Comparison of ENCODE assay signal across 11 cellular contexts in the genomic region with DNA sequence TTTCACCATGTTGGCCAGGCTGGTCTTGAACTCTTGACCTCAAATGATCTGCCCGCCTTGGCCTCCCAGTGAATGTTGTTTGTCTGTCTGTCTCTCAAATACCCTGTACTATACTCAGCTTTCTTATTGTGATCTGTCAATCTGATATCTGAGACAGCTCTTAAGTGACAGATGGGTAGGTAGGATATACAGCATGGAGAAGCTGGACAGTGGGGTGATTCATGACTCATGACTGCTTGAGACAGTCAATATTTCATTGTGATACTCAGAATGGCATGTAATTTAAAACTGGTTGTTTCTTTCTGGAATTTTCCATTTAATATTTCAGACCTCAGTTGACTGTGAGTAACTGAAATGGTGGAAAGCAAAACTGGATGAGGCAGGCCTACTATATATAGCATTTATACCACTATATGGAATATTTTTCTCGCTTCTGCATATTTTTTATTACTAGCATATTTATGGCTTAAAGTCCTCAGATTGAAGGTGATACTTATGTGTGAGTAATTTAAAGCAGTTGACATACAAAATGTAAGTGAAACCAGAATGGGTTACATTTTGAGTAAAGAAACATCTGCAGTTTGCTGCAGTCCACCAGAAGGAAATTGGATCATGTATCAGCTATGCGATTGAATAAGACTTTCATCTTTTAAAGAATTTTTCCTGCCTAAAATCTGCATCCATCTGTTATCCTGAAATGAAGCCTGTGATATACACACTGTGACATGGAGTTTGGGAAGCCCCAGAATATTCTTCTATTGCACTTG. TPM values are rescaled to one million over a fixed set of nuclear protein-coding genes. Genes with fewer than 3 reads are reported as not detected.
DNase-seq lines count a peak whose midpoint lies in the region; ATAC-seq and TF ChIP-seq lines count a peak whose summit lies in the region.
"Had no signal": no experiment of that assay in that cellular context is flagged by ENCODE, and none has a peak within 500 bp of the region (broad histone marks: within the 10 kb centered on the region; RNA-seq: fewer than 3 reads in every experiment).

No MANE protein-coding gene starts in this region.

- DNase-seq in EH (ENCODE audit: low read depth) = peak; percentile 50
- peak; percentile 59 for DNase-seq in choroid plexus epithelial cell (ENCODE audit: low read depth)
- no peak for DNase-seq in mesenteric fat pad (ENCODE audit: low spot score)
- DNase-seq in stimulated activated effector memory CD8-positive, alpha-beta T cell treated with anti-CD3 and anti-CD28 coated beads, Interleukin-12 subunit alpha, Interleukin-12 subunit beta, amount 100 ng/mL, for 72 hours (ENCODE audit: low spot score in 2 of 2) = no peak
- DNase-seq in mesendoderm = no peak
- no peak for DNase-seq in activated naive CD4-positive, alpha-beta T cell treated with anti-CD3 and anti-CD28 coated beads, Interleukin-2, amount 50 U/mL, for 16 hours
- DNase-seq: CD8-positive, alpha-beta memory T cell; Peyer's patch had no signal

- no peaks in the 10 kb centered on the region for H3K36me3 Mint-ChIP-seq in stimulated activated effector memory CD8-positive, alpha-beta T cell treated with anti-CD3 and anti-CD28 coated beads, Interleukin-12 subunit alpha, Interleukin-12 subunit beta, amount 100 ng/mL, for 72 hours
- H3K36me3 Mint-ChIP-seq: CD8-positive, alpha-beta memory T cell had no signal

- no peak overlapping the region for H3K27ac Mint-ChIP-seq in stimulated activated effector memory CD8-positive, alpha-beta T cell treated with anti-CD3 and anti-CD28 coated beads, Interleukin-12 subunit alpha, Interleukin-12 subunit beta, amount 100 ng/mL, for 72 hours
- H3K27ac Mint-ChIP-seq: CD8-positive, alpha-beta memory T cell had no signal

- H3K4me3 ChIP-seq in choroid plexus epithelial cell (ENCODE audit: low read depth, low read length) = no peak overlapping the region
- H3K4me3 ChIP-seq in mesendoderm (ENCODE audit: low read length) = no peak overlapping the region
- H3K4me3 ChIP-seq: Peyer's patch had no signal

- no peak overlapping the region for H4K5ac ChIP-seq in mesendoderm (ENCODE audit: low read length)

- H3K4me2 ChIP-seq in mesendoderm (ENCODE audit: low read length) = no peak overlapping the region

- no peaks in the 10 kb centered on the region for H3K4me1 ChIP-seq in mesendoderm (ENCODE audit: control insufficient read depth, low read depth, low read length)

- H3K27ac ChIP-seq in mesendoderm (ENCODE audit: low read depth, low read length) = no peak overlapping the region
- H3K27ac ChIP-seq: epithelial cell of prostate, Peyer's patch had no signal

- H3K4ac ChIP-seq in mesendoderm (ENCODE audit: low read depth, low read length) = no peak overlapping the region

- peak; percentile 47 for ATAC-seq in GM21367 (IDR thresholded peaks at IDR 0.05; ENCODE audit: unreplicated experiment)
- ATAC-seq in HG03139 (IDR thresholded peaks at IDR 0.05; ENCODE audit: unreplicated experiment) = peak; percentile 47
- ATAC-seq in stimulated activated effector memory CD8-positive, alpha-beta T cell treated with anti-CD3 and anti-CD28 coated beads, Interleukin-12 subunit alpha, Interleukin-12 subunit beta, amount 100 ng/mL, for 72 hours = no peak

- H3K23ac ChIP-seq in mesendoderm (ENCODE audit: low read length) = no peak overlapping the region

- H3K79me2 ChIP-seq in mesendoderm (ENCODE audit: control insufficient read depth, insufficient read depth, low read length) = peaks cover 3% of the 10 kb centered on the region

- no CpG with 5 or more reads among the region's 3 CpGs for WGBS in mesendoderm (ENCODE audit: extremely low coverage, insufficient coverage, low lambda C conversion rate)

- no peak overlapping the region for H2BK120ac ChIP-seq in mesendoderm (ENCODE audit: low read depth, low read length)

- TF ChIP-seq CTCF in choroid plexus epithelial cell (conservative IDR thresholded peaks at IDR 0.05; ENCODE audit: low read depth, low read length) = no peak

- H2BK15ac ChIP-seq in mesendoderm (replicated peaks; ENCODE audit: low read depth) = no peak overlapping the region

- no peak overlapping the region for H3K56ac ChIP-seq in mesendoderm (ENCODE audit: low read length)

- H3K79me1 ChIP-seq in mesendoderm (ENCODE audit: low read length) = peaks cover 5% of the 10 kb centered on the region

- no peak overlapping the region for H2AK5ac ChIP-seq in mesendoderm (ENCODE audit: low read length)

- no peak overlapping the region for H2BK5ac ChIP-seq in mesendoderm (ENCODE audit: low read length)

- H3K9me3 Mint-ChIP-seq in stimulated activated effector memory CD8-positive, alpha-beta T cell treated with anti-CD3 and anti-CD28 coated beads, Interleukin-12 subunit alpha, Interleukin-12 subunit beta, amount 100 ng/mL, for 72 hours = peaks cover 3% of the 10 kb centered on the region

- H3K9ac ChIP-seq in mesendoderm (ENCODE audit: low read length) = no peak overlapping the region

- no peaks in the 10 kb centered on the region for H3K4me1 Mint-ChIP-seq in stimulated activated effector memory CD8-positive, alpha-beta T cell treated with anti-CD3 and anti-CD28 coated beads, Interleukin-12 subunit alpha, Interleukin-12 subunit beta, amount 100 ng/mL, for 72 hours
- H3K4me1 Mint-ChIP-seq: CD8-positive, alpha-beta memory T cell had no signal

- H4K8ac ChIP-seq in mesendoderm (ENCODE audit: low read depth, low read length) = no peak overlapping the region

- H3K18ac ChIP-seq in mesendoderm (ENCODE audit: low read length) = no peak overlapping the region

- no peaks in the 10 kb centered on the region for H3K36me3 ChIP-seq in mesendoderm (ENCODE audit: control insufficient read depth, insufficient read depth, low read length)
- H3K36me3 ChIP-seq: Peyer's patch had no signal

- H3K4me3 Mint-ChIP-seq in stimulated activated effector memory CD8-positive, alpha-beta T cell treated with anti-CD3 and anti-CD28 coated beads, Interleukin-12 subunit alpha, Interleukin-12 subunit beta, amount 100 ng/mL, for 72 hours = no peak overlapping the region
- H3K4me3 Mint-ChIP-seq: CD8-positive, alpha-beta memory T cell had no signal

- H3K27me3 ChIP-seq in mesendoderm (ENCODE audit: insufficient read depth, low read length, poor library complexity) = no peaks in the 10 kb centered on the region
- H3K27me3 ChIP-seq: Peyer's patch had no signal

RNA-seq across cellular contexts. Expression of a gene that starts 22.3 kb away (rescaled TPM):
- total RNA-seq in mesenteric fat pad = 20.7 TPM
- 17.7 TPM for polyA plus RNA-seq in mesendoderm (2013, experiment 1 of 2)
- polyA plus RNA-seq in mesendoderm (2013, experiment 2 of 2) = 18.8 TPM

Comparison
In these comparisons a context has a peak if more than half of its experiments do, and no peak if none do; other contexts are left out.
1. DNase-seq: peak in EH (single experiment) and choroid plexus epithelial cell (single experiment); none in mesenteric fat pad (single experiment), stimulated activated effector memory CD8-positive, alpha-beta T cell treated with anti-CD3 and anti-CD28 coated beads, Interleukin-12 subunit alpha, Interleukin-12 subunit beta, amount 100 ng/mL, for 72 hours (0 of 2), mesendoderm (single experiment) and activated naive CD4-positive, alpha-beta T cell treated with anti-CD3 and anti-CD28 coated beads, Interleukin-2, amount 50 U/mL, for 16 hours (single experiment).